Comparison of ENCODE assay signal across 14 cellular contexts in the genomic region with DNA sequence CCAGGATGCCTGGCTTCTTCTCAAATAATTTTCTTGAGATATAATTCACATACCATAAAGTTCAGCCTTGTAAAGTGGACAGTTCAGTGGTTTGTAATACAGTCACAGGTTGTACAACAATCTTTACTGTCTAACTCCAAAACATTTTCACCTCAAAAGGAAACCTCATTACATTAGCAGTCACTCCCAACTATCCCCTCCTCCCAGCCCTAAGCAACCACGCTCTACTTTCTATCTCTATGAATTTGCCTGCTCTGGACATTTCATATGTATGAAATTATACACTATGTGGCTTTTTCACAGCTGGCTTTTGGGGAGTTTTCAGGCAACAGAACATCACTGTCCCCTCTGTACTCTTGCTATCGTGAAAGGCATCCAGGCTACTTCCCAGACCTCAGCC. TPM values are rescaled to one million over a fixed set of nuclear protein-coding genes. Genes with fewer than 3 reads are reported as not detected.
DNase-seq lines count a peak whose midpoint lies in the region; ATAC-seq, FAIRE-seq and TF ChIP-seq lines count a peak whose summit lies in the region.
"Had no signal": no experiment of that assay in that cellular context is flagged by ENCODE, and none has a peak within 500 bp of the region (broad histone marks: within the 10 kb centered on the region; RNA-seq: fewer than 3 reads in every experiment).

No MANE protein-coding gene starts in this region.

- H3K4me3 ChIP-seq in brain microvascular endothelial cell (ENCODE audit: low read depth, low read length) (no peak overlapping the region), gastrocnemius medialis (no peak overlapping the region)

- H3K36me3 ChIP-seq in brain microvascular endothelial cell (replicated peaks) (no peaks in the 10 kb centered on the region), gastrocnemius medialis (no peaks in the 10 kb centered on the region)

- no peak for DNase-seq in brain microvascular endothelial cell
- DNase-seq in gastrocnemius medialis, result no peak
- DNase-seq in AG08395 (ENCODE audit: low spot score), result no peak
- no peak for DNase-seq in frontal cortex (ENCODE audit: low spot score in 2 of 2)
- no peak for DNase-seq in ACHN
- DNase-seq: CD4-positive, alpha-beta memory T cell; NCI-H345; T-helper 17 cell had no signal

- H3K27me3 ChIP-seq in brain microvascular endothelial cell (replicated peaks) (peaks cover 9% of the 10 kb centered on the region), gastrocnemius medialis (no peaks in the 10 kb centered on the region)

- in situ Hi-C loops in brain microvascular endothelial cell (cut with HindIII; ENCODE audit: low pct_ligation_motif_present, low sequenced_read_pairs) (no loop called here), gastrocnemius medialis (cut with MboI; ENCODE audit: low sequenced_read_pairs in 4 of 4) (no loop called here), ACHN (cut with HindIII; ENCODE audit: low pct_ligation_motif_present, low pct_unique_long_range_greater_than_20kb, low sequenced_read_pairs) (no loop called here)

- TF ChIP-seq POLR2A in gastrocnemius medialis (IDR thresholded peaks at IDR 0.05), result no peak

- H3K4me1 ChIP-seq in gastrocnemius medialis, result no peaks in the 10 kb centered on the region

- no peak for FAIRE-seq in frontal cortex (lab: Jason Lieb, UNC)
- FAIRE-seq: colon had no signal

- ATAC-seq in GM18873 (IDR thresholded peaks at IDR 0.05; ENCODE audit: low FRiP score, unreplicated experiment) (peak; percentile 12), GM21423 (IDR thresholded peaks at IDR 0.05; ENCODE audit: unreplicated experiment) (peak; percentile 3), HG03175 (IDR thresholded peaks at IDR 0.05; ENCODE audit: unreplicated experiment) (peak; percentile 4), gastrocnemius medialis (no peak)
- ATAC-seq: T-helper 17 cell had no signal

- intact Hi-C loops in gastrocnemius medialis (cut with DNase I; ENCODE audit: low total_unique reads), result no loop called here

- no peaks in the 10 kb centered on the region for H3K9me3 ChIP-seq in gastrocnemius medialis

- peak overlapping the region; percentile 35 for H3K27ac ChIP-seq in brain microvascular endothelial cell
- H3K27ac ChIP-seq in gastrocnemius medialis, result no peak overlapping the region

- no peak for TF ChIP-seq CTCF in brain microvascular endothelial cell (IDR thresholded peaks at IDR 0.05; ENCODE audit: low read depth, low read length, missing control alignments)
- TF ChIP-seq CTCF in gastrocnemius medialis (IDR thresholded peaks at IDR 0.05 in 4 of 5, conservative IDR thresholded peaks at IDR 0.05 in 1 of 5), result no peak

RNA-seq across cellular contexts. Expression of a gene that starts 17.5 kb away (rescaled TPM):
- 1 to 10 TPM in 1 of 4 donors, not detected in 3; 1.4 TPM for total RNA-seq in gastrocnemius medialis
- not detected for total RNA-seq in frontal cortex
- total RNA-seq: CD4-positive, alpha-beta memory T cell; T-helper 17 cell had no signal

RNA-seq across cellular contexts. Expression of a gene that starts 28.4 kb away (rescaled TPM):
- not detected for total RNA-seq in gastrocnemius medialis
- total RNA-seq in frontal cortex, result 2.0 TPM
- total RNA-seq: CD4-positive, alpha-beta memory T cell; fibroblast of lung; T-helper 17 cell had no signal

RNA-seq across cellular contexts. Expression of a gene that starts 52.8 kb away (rescaled TPM):
- total RNA-seq in gastrocnemius medialis, result 1 to 10 TPM in 1 of 4 donors, under 1 TPM in 1, not detected in 2; 0.83 to 3.3 TPM
- not detected for total RNA-seq in frontal cortex
- total RNA-seq: CD4-positive, alpha-beta memory T cell; fibroblast of lung; subcutaneous adipose tissue; T-helper 17 cell had no signal

Comparison
In these comparisons a context has a peak if more than half of its experiments do, and no peak if none do; other contexts are left out.
1. ATAC-seq: peak in GM18873 (single experiment), GM21423 (single experiment) and HG03175 (single experiment); none in gastrocnemius medialis (0 of 2).